ENCODE assay signal across 17 cellular contexts in genomic region chr11:79458712-79459111, GRCh38. TPM values are rescaled to one million over a fixed set of nuclear protein-coding genes. Genes with fewer than 3 reads are reported as not detected.
DNase-seq lines count a peak whose midpoint lies in the region; TF ChIP-seq lines count a peak whose summit lies in the region.
"Had no signal": no experiment of that assay in that cellular context is flagged by ENCODE, and none has a peak within 500 bp of the region (broad histone marks: within the 10 kb centered on the region; RNA-seq: fewer than 3 reads in every experiment).

No MANE protein-coding gene starts in this region.

- H3K4me3 ChIP-seq in endodermal cell (ENCODE audit: low read length) (no peak overlapping the region), smooth muscle cell (no peak overlapping the region), right atrium auricular region (no peak overlapping the region)
- H3K4me3 ChIP-seq: HAP-1, SK-N-MC had no signal

- H3K27ac ChIP-seq in endodermal cell (ENCODE audit: low read depth, low read length) (peak overlapping the region; percentile 66), smooth muscle cell (ENCODE audit: low read depth) (no peak overlapping the region), right atrium auricular region (no peak overlapping the region)
- H3K27ac ChIP-seq: C4-2B, SK-N-MC had no signal

- no peaks in the 10 kb centered on the region for H3F3A ChIP-seq in smooth muscle cell (ENCODE audit: low read depth)

- H4K20me1 ChIP-seq in smooth muscle cell (ENCODE audit: low read depth), result no peaks in the 10 kb centered on the region

- H3K9me3 ChIP-seq in endodermal cell (ENCODE audit: control insufficient read depth, low read length) (no peaks in the 10 kb centered on the region), smooth muscle cell (replicated peaks; ENCODE audit: low read depth) (no peaks in the 10 kb centered on the region), right atrium auricular region (no peaks in the 10 kb centered on the region)
- H3K9me3 ChIP-seq: HAP-1 had no signal

- DNase-seq in NCI-H345 (lab: John Stamatoyannopoulos, UW), result peak; percentile 41
- no peak for DNase-seq in NCI-H345 treated with DMSO at 0.1 percent for 48 hours (lab: John Stamatoyannopoulos, UW; ENCODE audit: unreplicated experiment)
- DNase-seq in NOMO-1 (lab: John Stamatoyannopoulos, UW; ENCODE audit: unreplicated experiment in 2 of 2), result peak; percentile 61 to 89
- no peak for DNase-seq in endodermal cell
- no peak for DNase-seq in smooth muscle cell (lab: John Stamatoyannopoulos, UW; ENCODE audit: unreplicated experiment)
- DNase-seq in right atrium auricular region (ENCODE audit: low spot score), result no peak
- DNase-seq in NCI-H524 treated with DMSO at 0.1 percent for 48 hours (lab: John Stamatoyannopoulos, UW), result no peak
- DNase-seq in G401 (ENCODE audit: low spot score), result no peak
- DNase-seq: IMR-90, NCI-H1092, NCI-H2171 treated with DMSO at 0.1 percent for 48 hours, NCI-H510A treated with DMSO at 0.1 percent for 48 hours, PC-3 had no signal

- in situ Hi-C loops in G401 (cut with HindIII; ENCODE audit: low sequenced_read_pairs), result no loop called here

- H3K27ac Mint-ChIP-seq in endodermal cell, result no peak overlapping the region

- no peaks in the 10 kb centered on the region for H3K27me3 Mint-ChIP-seq in endodermal cell (ENCODE audit: insufficient read depth)

- H3K9ac ChIP-seq in endodermal cell (ENCODE audit: extremely low read depth, low read length, poor library complexity, severe bottlenecking) (no peak overlapping the region), smooth muscle cell (ENCODE audit: low read depth) (no peak overlapping the region)

- H3K36me3 ChIP-seq in endodermal cell (ENCODE audit: control insufficient read depth, insufficient read depth, low read length), result no peaks in the 10 kb centered on the region
- no peaks in the 10 kb centered on the region for H3K36me3 ChIP-seq in smooth muscle cell (ENCODE audit: low read depth)
- H3K36me3 ChIP-seq in right atrium auricular region, result no peaks in the 10 kb centered on the region
- H3K36me3 ChIP-seq: HAP-1 had no signal

- H3K79me2 ChIP-seq in smooth muscle cell (ENCODE audit: low read depth), result no peaks in the 10 kb centered on the region

- no peak overlapping the region for H3K4me2 ChIP-seq in smooth muscle cell

- H2AFZ ChIP-seq in smooth muscle cell (ENCODE audit: low read depth), result peak overlapping the region; percentile 31

- WGBS in endodermal cell (ENCODE audit: insufficient coverage in 1 of 2, insufficient read length in 1 of 2), 2 experiments, result 70 to 87% methylated on average over 3 to 5 of the region's 5 CpGs
- 68% methylated on average over 5 of the region's 5 CpGs for WGBS in smooth muscle cell (ENCODE audit: low lambda C conversion rate)

- no peak for TF ChIP-seq CTCF in endodermal cell (conservative IDR thresholded peaks at IDR 0.05)
- TF ChIP-seq CTCF in smooth muscle cell (IDR thresholded peaks at IDR 0.05; ENCODE audit: borderline replicate concordance, insufficient read depth, poor library complexity, severe bottlenecking), result no peak
- TF ChIP-seq CTCF in right atrium auricular region (IDR thresholded peaks at IDR 0.05), result no peak

- H3K36me3 Mint-ChIP-seq in endodermal cell (ENCODE audit: low read depth), result no peaks in the 10 kb centered on the region

- H3K27me3 ChIP-seq in endodermal cell (ENCODE audit: control insufficient read depth, insufficient read depth, low read length, poor library complexity, severe bottlenecking), result no peaks in the 10 kb centered on the region
- no peaks in the 10 kb centered on the region for H3K27me3 ChIP-seq in smooth muscle cell (ENCODE audit: low read depth)
- H3K27me3 ChIP-seq in right atrium auricular region, result no peaks in the 10 kb centered on the region

- H3K4me1 ChIP-seq in endodermal cell (ENCODE audit: control insufficient read depth, insufficient read depth, low read length) (peaks cover 9% of the 10 kb centered on the region), smooth muscle cell (ENCODE audit: low read depth) (no peaks in the 10 kb centered on the region), right atrium auricular region (no peaks in the 10 kb centered on the region)

- H3K9me3 Mint-ChIP-seq in endodermal cell, result no peaks in the 10 kb centered on the region

- no peak overlapping the region for H3K4me3 Mint-ChIP-seq in endodermal cell

- peaks cover 20% of the 10 kb centered on the region for H3K4me1 Mint-ChIP-seq in endodermal cell

RNA-seq across cellular contexts. Expression of gene TENM4, which starts 17.9 kb away (rescaled TPM):
- total RNA-seq in endodermal cell (100 to 1,000 TPM in 1 of 2 donors, 10 to 100 TPM in 1; 68.2 to 130 TPM), smooth muscle cell (30.6 and 38.2 TPM in 2 replicates), right atrium auricular region (under 1 TPM; 0.30 to 0.98 TPM)
- 23.1 TPM for polyA plus RNA-seq in endodermal cell (2013, experiment 1 of 2)
- 21.2 TPM for polyA plus RNA-seq in endodermal cell (2013, experiment 2 of 2)
- 31.6 and 31.7 TPM in 2 replicates for polyA plus RNA-seq in smooth muscle cell
- total RNA-seq in G401 (2014; rRNA removed; shearing (Covaris generic)), result 18.6 and 18.7 TPM in 2 replicates
- total RNA-seq: HT-29 had no signal

Comparison
In these comparisons a context has a peak if more than half of its experiments do, and no peak if none do; other contexts are left out.
1. DNase-seq: peak in NCI-H345 (single experiment) and NOMO-1 (2 of 2); none in NCI-H345 treated with DMSO at 0.1 percent for 48 hours (single experiment), endodermal cell (single experiment), smooth muscle cell (single experiment), right atrium auricular region (single experiment), NCI-H524 treated with DMSO at 0.1 percent for 48 hours (single experiment) and G401 (single experiment).